ENCODE assay signal across 2 cellular contexts in the genomic region with DNA sequence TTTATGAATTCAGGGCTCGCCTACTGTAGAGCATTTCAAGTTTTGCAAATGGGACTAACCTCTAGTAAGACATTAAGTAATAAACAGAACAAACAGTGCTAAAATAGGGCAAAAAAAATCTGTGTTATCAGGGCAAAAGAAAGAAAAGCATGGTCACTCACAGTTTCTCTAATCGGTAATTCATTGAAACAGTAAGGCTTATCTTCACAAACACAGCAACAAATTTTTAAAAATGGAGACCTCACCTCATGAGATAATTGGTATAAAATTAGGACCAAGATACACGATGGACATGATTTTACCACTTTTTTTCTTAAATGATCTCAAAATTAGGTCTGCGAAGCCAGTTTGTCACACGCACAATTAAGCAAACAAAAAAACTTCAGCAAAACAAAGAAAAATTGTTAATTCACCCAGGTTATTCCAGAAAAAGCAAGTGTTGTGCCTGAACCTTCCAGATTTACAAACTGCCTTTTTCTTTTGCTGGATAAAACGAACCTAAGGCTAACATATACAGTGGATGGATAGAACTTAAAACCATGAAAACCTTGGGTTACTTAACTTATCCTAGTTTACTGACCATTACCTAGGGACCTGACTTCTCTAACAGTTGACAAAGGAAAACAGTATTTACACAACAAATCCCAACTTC.
TF ChIP-seq lines count a peak whose summit lies in the region.

No MANE protein-coding gene starts in this region.

TF ChIP-seq in HEK293, 187 proteins besides CTCF, POLR2A, EP300 and RAD21 (continued from another document):
- TF ChIP-seq, protein P1, sequence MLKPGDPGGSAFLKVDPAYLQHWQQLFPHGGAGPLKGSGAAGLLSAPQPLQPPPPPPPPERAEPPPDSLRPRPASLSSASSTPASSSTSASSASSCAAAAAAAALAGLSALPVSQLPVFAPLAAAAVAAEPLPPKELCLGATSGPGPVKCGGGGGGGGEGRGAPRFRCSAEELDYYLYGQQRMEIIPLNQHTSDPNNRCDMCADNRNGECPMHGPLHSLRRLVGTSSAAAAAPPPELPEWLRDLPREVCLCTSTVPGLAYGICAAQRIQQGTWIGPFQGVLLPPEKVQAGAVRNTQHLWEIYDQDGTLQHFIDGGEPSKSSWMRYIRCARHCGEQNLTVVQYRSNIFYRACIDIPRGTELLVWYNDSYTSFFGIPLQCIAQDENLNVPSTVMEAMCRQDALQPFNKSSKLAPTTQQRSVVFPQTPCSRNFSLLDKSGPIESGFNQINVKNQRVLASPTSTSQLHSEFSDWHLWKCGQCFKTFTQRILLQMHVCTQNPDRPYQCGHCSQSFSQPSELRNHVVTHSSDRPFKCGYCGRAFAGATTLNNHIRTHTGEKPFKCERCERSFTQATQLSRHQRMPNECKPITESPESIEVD (tag by site-specific recombination; IDR thresholded peaks at IDR 0.05): peak; percentile 26; the same call in 1 of the 2 replicates

TF ChIP-seq in WTC11, 78 proteins besides CTCF, POLR2A, EP300 and RAD21 (continued from another document):
- TF ChIP-seq, protein P2, sequence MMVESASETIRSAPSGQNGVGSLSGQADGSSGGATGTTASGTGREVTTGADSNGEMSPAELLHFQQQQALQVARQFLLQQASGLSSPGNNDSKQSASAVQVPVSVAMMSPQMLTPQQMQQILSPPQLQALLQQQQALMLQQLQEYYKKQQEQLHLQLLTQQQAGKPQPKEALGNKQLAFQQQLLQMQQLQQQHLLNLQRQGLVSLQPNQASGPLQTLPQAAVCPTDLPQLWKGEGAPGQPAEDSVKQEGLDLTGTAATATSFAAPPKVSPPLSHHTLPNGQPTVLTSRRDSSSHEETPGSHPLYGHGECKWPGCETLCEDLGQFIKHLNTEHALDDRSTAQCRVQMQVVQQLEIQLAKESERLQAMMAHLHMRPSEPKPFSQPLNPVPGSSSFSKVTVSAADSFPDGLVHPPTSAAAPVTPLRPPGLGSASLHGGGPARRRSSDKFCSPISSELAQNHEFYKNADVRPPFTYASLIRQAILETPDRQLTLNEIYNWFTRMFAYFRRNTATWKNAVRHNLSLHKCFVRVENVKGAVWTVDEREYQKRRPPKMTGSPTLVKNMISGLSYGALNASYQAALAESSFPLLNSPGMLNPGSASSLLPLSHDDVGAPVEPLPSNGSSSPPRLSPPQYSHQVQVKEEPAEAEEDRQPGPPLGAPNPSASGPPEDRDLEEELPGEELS (CRISPR knock-in tag; IDR thresholded peaks at IDR 0.05): no peak
- TF ChIP-seq CREB1 (CRISPR knock-in tag; IDR thresholded peaks at IDR 0.05) (no peak), CBFB (CRISPR knock-in tag; IDR thresholded peaks at IDR 0.05; ENCODE audit: low read depth) (no peak), FOXJ3 (CRISPR knock-in tag; IDR thresholded peaks at IDR 0.05; ENCODE audit: borderline replicate concordance) (no peak), FOXP1 (CRISPR knock-in tag; IDR thresholded peaks at IDR 0.05; ENCODE audit: borderline replicate concordance) (no peak), OVOL2 (CRISPR knock-in tag; IDR thresholded peaks at IDR 0.05; ENCODE audit: borderline replicate concordance) (no peak), SP1 (CRISPR knock-in tag; conservative IDR thresholded peaks at IDR 0.05) (no peak), ZNF138 (CRISPR knock-in tag; conservative IDR thresholded peaks at IDR 0.05) (no peak), ZNF263 (CRISPR knock-in tag; IDR thresholded peaks at IDR 0.05; ENCODE audit: low read depth) (no peak), NFE2L1 (CRISPR knock-in tag; IDR thresholded peaks at IDR 0.05) (no peak)
- TF ChIP-seq, protein P3, sequence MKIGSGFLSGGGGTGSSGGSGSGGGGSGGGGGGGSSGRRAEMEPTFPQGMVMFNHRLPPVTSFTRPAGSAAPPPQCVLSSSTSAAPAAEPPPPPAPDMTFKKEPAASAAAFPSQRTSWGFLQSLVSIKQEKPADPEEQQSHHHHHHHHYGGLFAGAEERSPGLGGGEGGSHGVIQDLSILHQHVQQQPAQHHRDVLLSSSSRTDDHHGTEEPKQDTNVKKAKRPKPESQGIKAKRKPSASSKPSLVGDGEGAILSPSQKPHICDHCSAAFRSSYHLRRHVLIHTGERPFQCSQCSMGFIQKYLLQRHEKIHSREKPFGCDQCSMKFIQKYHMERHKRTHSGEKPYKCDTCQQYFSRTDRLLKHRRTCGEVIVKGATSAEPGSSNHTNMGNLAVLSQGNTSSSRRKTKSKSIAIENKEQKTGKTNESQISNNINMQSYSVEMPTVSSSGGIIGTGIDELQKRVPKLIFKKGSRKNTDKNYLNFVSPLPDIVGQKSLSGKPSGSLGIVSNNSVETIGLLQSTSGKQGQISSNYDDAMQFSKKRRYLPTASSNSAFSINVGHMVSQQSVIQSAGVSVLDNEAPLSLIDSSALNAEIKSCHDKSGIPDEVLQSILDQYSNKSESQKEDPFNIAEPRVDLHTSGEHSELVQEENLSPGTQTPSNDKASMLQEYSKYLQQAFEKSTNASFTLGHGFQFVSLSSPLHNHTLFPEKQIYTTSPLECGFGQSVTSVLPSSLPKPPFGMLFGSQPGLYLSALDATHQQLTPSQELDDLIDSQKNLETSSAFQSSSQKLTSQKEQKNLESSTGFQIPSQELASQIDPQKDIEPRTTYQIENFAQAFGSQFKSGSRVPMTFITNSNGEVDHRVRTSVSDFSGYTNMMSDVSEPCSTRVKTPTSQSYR (CRISPR knock-in tag; IDR thresholded peaks at IDR 0.05): no peak
- TF ChIP-seq, protein P4, sequence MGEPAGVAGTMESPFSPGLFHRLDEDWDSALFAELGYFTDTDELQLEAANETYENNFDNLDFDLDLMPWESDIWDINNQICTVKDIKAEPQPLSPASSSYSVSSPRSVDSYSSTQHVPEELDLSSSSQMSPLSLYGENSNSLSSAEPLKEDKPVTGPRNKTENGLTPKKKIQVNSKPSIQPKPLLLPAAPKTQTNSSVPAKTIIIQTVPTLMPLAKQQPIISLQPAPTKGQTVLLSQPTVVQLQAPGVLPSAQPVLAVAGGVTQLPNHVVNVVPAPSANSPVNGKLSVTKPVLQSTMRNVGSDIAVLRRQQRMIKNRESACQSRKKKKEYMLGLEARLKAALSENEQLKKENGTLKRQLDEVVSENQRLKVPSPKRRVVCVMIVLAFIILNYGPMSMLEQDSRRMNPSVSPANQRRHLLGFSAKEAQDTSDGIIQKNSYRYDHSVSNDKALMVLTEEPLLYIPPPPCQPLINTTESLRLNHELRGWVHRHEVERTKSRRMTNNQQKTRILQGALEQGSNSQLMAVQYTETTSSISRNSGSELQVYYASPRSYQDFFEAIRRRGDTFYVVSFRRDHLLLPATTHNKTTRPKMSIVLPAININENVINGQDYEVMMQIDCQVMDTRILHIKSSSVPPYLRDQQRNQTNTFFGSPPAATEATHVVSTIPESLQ (CRISPR knock-in tag; IDR thresholded peaks at IDR 0.05): no peak
- TF ChIP-seq, protein P5, sequence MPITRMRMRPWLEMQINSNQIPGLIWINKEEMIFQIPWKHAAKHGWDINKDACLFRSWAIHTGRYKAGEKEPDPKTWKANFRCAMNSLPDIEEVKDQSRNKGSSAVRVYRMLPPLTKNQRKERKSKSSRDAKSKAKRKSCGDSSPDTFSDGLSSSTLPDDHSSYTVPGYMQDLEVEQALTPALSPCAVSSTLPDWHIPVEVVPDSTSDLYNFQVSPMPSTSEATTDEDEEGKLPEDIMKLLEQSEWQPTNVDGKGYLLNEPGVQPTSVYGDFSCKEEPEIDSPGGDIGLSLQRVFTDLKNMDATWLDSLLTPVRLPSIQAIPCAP (CRISPR knock-in tag; IDR thresholded peaks at IDR 0.05): no peak
- TF ChIP-seq, protein P6, sequence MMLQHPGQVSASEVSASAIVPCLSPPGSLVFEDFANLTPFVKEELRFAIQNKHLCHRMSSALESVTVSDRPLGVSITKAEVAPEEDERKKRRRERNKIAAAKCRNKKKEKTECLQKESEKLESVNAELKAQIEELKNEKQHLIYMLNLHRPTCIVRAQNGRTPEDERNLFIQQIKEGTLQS (CRISPR knock-in tag; conservative IDR thresholded peaks at IDR 0.05): no peak
